In the genomic region with DNA sequence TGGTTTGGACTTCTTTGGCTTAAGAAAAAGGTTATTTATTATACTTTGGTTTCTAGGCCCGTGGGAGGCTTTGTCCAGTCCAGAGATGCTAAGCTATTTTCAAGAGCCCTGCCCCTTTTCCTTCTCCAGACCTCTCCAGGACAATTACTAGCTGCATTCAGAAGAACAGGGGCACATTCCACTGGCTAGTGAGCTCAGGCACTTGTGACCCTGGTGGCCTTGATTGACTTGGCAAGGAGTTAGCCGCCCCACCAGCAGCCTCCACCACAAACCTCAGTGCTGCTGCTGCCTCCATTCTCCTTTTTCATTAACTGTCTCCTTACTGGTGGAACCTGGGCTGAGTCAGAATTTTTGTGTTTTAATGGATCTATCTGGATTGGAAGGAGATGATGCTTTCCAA, we compare ENCODE assay signal across 1 cellular context.
TF ChIP-seq lines count a peak whose summit lies in the region.

No MANE protein-coding gene starts in this region.

TF ChIP-seq in GM23338, 12 proteins besides CTCF, POLR2A, EP300 and RAD21 (continued from another document):
- TF ChIP-seq, protein P1, sequence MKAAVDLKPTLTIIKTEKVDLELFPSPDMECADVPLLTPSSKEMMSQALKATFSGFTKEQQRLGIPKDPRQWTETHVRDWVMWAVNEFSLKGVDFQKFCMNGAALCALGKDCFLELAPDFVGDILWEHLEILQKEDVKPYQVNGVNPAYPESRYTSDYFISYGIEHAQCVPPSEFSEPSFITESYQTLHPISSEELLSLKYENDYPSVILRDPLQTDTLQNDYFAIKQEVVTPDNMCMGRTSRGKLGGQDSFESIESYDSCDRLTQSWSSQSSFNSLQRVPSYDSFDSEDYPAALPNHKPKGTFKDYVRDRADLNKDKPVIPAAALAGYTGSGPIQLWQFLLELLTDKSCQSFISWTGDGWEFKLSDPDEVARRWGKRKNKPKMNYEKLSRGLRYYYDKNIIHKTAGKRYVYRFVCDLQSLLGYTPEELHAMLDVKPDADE (IDR thresholded peaks at IDR 0.05) = no peak
- TF ChIP-seq EZH2phosphoT487 (IDR thresholded peaks at IDR 0.05; ENCODE audit: unreplicated experiment) (no peak), EZH2 (IDR thresholded peaks at IDR 0.05; ENCODE audit: low read depth, unreplicated experiment) (no peak), NANOG (IDR thresholded peaks at IDR 0.05; ENCODE audit: borderline replicate concordance) (no peak), POLR2AphosphoS5 (IDR thresholded peaks at IDR 0.05; ENCODE audit: low read depth) (no peak), ZNF331 (CRISPR knock-in tag; IDR thresholded peaks at IDR 0.05; ENCODE audit: low read depth) (no peak), JUNB (IDR thresholded peaks at IDR 0.05; ENCODE audit: unreplicated experiment) (no peak)
- TF ChIP-seq, protein P2, sequence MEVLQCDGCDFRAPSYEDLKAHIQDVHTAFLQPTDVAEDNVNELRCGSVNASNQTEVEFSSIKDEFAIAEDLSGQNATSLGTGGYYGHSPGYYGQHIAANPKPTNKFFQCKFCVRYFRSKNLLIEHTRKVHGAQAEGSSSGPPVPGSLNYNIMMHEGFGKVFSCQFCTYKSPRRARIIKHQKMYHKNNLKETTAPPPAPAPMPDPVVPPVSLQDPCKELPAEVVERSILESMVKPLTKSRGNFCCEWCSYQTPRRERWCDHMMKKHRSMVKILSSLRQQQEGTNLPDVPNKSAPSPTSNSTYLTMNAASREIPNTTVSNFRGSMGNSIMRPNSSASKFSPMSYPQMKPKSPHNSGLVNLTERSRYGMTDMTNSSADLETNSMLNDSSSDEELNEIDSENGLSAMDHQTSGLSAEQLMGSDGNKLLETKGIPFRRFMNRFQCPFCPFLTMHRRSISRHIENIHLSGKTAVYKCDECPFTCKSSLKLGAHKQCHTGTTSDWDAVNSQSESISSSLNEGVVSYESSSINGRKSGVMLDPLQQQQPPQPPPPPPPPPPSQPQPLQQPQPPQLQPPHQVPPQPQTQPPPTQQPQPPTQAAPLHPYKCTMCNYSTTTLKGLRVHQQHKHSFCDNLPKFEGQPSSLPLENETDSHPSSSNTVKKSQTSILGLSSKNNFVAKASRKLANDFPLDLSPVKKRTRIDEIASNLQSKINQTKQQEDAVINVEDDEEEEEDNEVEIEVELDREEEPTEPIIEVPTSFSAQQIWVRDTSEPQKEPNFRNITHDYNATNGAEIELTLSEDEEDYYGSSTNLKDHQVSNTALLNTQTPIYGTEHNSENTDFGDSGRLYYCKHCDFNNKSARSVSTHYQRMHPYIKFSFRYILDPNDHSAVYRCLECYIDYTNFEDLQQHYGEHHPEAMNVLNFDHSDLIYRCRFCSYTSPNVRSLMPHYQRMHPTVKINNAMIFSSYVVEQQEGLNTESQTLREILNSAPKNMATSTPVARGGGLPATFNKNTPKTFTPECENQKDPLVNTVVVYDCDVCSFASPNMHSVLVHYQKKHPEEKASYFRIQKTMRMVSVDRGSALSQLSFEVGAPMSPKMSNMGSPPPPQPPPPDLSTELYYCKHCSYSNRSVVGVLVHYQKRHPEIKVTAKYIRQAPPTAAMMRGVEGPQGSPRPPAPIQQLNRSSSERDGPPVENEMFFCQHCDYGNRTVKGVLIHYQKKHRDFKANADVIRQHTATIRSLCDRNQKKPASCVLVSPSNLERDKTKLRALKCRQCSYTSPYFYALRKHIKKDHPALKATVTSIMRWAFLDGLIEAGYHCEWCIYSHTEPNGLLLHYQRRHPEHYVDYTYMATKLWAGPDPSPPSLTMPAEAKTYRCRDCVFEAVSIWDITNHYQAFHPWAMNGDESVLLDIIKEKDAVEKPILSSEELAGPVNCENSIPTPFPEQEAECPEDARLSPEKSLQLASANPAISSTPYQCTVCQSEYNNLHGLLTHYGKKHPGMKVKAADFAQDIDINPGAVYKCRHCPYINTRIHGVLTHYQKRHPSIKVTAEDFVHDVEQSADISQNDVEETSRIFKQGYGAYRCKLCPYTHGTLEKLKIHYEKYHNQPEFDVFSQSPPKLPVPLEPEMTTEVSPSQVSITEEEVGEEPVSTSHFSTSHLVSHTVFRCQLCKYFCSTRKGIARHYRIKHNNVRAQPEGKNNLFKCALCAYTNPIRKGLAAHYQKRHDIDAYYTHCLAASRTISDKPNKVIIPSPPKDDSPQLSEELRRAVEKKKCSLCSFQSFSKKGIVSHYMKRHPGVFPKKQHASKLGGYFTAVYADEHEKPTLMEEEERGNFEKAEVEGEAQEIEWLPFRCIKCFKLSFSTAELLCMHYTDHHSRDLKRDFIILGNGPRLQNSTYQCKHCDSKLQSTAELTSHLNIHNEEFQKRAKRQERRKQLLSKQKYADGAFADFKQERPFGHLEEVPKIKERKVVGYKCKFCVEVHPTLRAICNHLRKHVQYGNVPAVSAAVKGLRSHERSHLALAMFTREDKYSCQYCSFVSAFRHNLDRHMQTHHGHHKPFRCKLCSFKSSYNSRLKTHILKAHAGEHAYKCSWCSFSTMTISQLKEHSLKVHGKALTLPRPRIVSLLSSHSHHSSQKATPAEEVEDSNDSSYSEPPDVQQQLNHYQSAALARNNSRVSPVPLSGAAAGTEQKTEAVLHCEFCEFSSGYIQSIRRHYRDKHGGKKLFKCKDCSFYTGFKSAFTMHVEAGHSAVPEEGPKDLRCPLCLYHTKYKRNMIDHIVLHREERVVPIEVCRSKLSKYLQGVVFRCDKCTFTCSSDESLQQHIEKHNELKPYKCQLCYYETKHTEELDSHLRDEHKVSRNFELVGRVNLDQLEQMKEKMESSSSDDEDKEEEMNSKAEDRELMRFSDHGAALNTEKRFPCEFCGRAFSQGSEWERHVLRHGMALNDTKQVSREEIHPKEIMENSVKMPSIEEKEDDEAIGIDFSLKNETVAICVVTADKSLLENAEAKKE (CRISPR knock-in tag; IDR thresholded peaks at IDR 0.05) = no peak
